ENCODE assay signal across 9 cellular contexts in the genomic region with DNA sequence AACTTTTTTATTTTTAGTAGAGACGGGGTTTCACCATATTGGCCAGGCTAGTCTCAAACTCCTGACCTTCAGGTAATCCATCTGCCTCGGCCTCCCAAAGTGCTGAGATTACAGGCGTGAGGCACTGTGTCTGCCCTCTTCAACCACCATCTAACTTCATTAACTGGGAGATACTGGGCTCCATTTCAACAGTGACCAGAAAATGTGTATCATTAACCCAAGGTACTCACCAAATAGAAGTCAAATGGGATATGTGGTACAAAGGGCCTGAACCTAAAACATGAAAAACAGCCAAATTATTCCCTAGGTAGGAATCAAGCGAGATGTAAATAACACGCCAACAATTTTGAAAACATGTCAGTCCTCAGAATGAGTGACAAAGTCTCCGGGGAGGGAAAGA. TPM values are rescaled to one million over a fixed set of nuclear protein-coding genes. Genes with fewer than 3 reads are reported as not detected.
DNase-seq lines count a peak whose midpoint lies in the region; ATAC-seq, FAIRE-seq and TF ChIP-seq lines count a peak whose summit lies in the region.
"Had no signal": no experiment of that assay in that cellular context is flagged by ENCODE, and none has a peak within 500 bp of the region (broad histone marks: within the 10 kb centered on the region; RNA-seq: fewer than 3 reads in every experiment).

No MANE protein-coding gene starts in this region.

- H4K5ac ChIP-seq in H9 (ENCODE audit: insufficient read length, low read depth, low read length), result no peak overlapping the region

- peaks cover 9 to 12% of the 10 kb centered on the region in 2 experiments; a peak in 3 of 4 replicates for H3K4me1 Mint-ChIP-seq in H9

- no peak for TF ChIP-seq POLR2A in gastroesophageal sphincter (IDR thresholded peaks at IDR 0.05)

- H2BK5ac ChIP-seq in H9 (ENCODE audit: insufficient read length, low read length), result no peak overlapping the region

- H2BK15ac ChIP-seq in H9 (ENCODE audit: low read depth, low read length), result no peak overlapping the region

- H3K23me2 ChIP-seq in H9 (ENCODE audit: insufficient read length, low read depth, low read length, poor library complexity, severe bottlenecking), result peaks cover 11% of the 10 kb centered on the region

- H3K9me3 ChIP-seq in H9 (ENCODE audit: control insufficient read depth, low read depth, low read length) (no peaks in the 10 kb centered on the region), iPS-20b (ENCODE audit: insufficient read depth, low read depth, low read length) (no peaks in the 10 kb centered on the region), stomach smooth muscle (ENCODE audit: control insufficient read depth in 2 of 2, low read length in 2 of 2) (no peaks in the 10 kb centered on the region), gastroesophageal sphincter (no peaks in the 10 kb centered on the region)

- TF ChIP-seq CTCF in H9 (conservative IDR thresholded peaks at IDR 0.05) (no peak), WI38 (IDR thresholded peaks at IDR 0.05; ENCODE audit: low read depth, low read length) (no peak), gastroesophageal sphincter (IDR thresholded peaks at IDR 0.05) (no peak), GM13977 (IDR thresholded peaks at IDR 0.05; ENCODE audit: extremely low read depth, insufficient read depth, missing control alignments) (no peak)

- no peak overlapping the region for H2AK5ac ChIP-seq in H9 (ENCODE audit: insufficient read length, low read length)

- no peak overlapping the region for H4K8ac ChIP-seq in H9 (replicated peaks; ENCODE audit: insufficient read length, low read depth, low read length)

- no peak overlapping the region for H2BK20ac ChIP-seq in H9 (ENCODE audit: low read depth, low read length, poor library complexity, severe bottlenecking)

- TF ChIP-seq EP300 in gastroesophageal sphincter (IDR thresholded peaks at IDR 0.05), result no peak

- no peak overlapping the region for H3K18ac ChIP-seq in H9 (ENCODE audit: insufficient read length, low read depth, low read length)

- peaks cover 15% of the 10 kb centered on the region for H3K79me2 ChIP-seq in H9 (ENCODE audit: insufficient read depth, low read length)

- FAIRE-seq in RCC 7860 (lab: Jason Lieb, UNC), result no peak

- no peak overlapping the region for H2BK12ac ChIP-seq in H9 (ENCODE audit: insufficient read length, low read depth, low read length)

- no peaks in the 10 kb centered on the region for H4K20me1 ChIP-seq in H9 (ENCODE audit: control insufficient read depth, insufficient read depth, insufficient read length)

- H3K27me3 Mint-ChIP-seq in H9 (ENCODE audit: low read depth), result no peaks in the 10 kb centered on the region; the same call in 1 of the 2 replicates

- no peak overlapping the region for H3K4ac ChIP-seq in H9 (ENCODE audit: low read depth, low read length)

- H3K4me3 ChIP-seq in WI38 (ENCODE audit: low read depth, low read length), result peak overlapping the region; percentile 80
- H3K4me3 ChIP-seq in iPS-20b (ENCODE audit: low read length), result peak overlapping the region; percentile 81
- H3K4me3 ChIP-seq in stomach smooth muscle (ENCODE audit: low read length in 2 of 2), result peak overlapping the region; percentile 63 to 92
- H3K4me3 ChIP-seq in gastroesophageal sphincter, result peak overlapping the region in 1 of 2 donors; percentile 80

- no peaks in the 10 kb centered on the region for H3K4me1 ChIP-seq in H9 (ENCODE audit: insufficient read depth, low read length)
- H3K4me1 ChIP-seq in iPS-20b (ENCODE audit: insufficient read depth, low read length), result peaks cover 4% of the 10 kb centered on the region
- H3K4me1 ChIP-seq in stomach smooth muscle (ENCODE audit: control insufficient read depth, insufficient read depth, low read length), result peaks cover 13% of the 10 kb centered on the region
- peaks cover 0 to 32% (median 5%) of the 10 kb centered on the region in 3 donors for H3K4me1 ChIP-seq in gastroesophageal sphincter

- in situ Hi-C loops in GM13977 (cut with MboI; ENCODE audit: low pct_unique_long_range_greater_than_20kb, low sequenced_read_pairs, unreplicated experiment), result loop anchor here (10.0 kb wide), 2 partner anchors 75 to 315 kb away; a partner anchor contains a TSS

- H3K9me3 Mint-ChIP-seq in H9, result no peaks in the 10 kb centered on the region

- no peak overlapping the region for H3K56ac ChIP-seq in H9 (ENCODE audit: insufficient read length, low read depth, low read length)

- H3K79me1 ChIP-seq in H9 (ENCODE audit: insufficient read depth, low read depth, low read length, poor library complexity, severe bottlenecking), result peaks cover 17% of the 10 kb centered on the region

- no peak for ATAC-seq in gastroesophageal sphincter

- no peak overlapping the region for H3K14ac ChIP-seq in H9 (ENCODE audit: insufficient read depth, low read length)

- no peak overlapping the region for H2BK120ac ChIP-seq in H9 (ENCODE audit: low read depth, low read length, poor library complexity, severe bottlenecking)

- H3K27ac ChIP-seq in H9 (ENCODE audit: insufficient read length, low read depth, low read length) (no peak overlapping the region), iPS-20b (ENCODE audit: low read length) (no peak overlapping the region), stomach smooth muscle (ENCODE audit: low read length) (no peak overlapping the region), gastroesophageal sphincter (peak overlapping the region in 2 of 4 donors; percentile 85 to 90)

- no peak overlapping the region for H4K91ac ChIP-seq in H9 (ENCODE audit: insufficient read length, low read depth, low read length)

- H3K36me3 ChIP-seq in iPS-20b (ENCODE audit: insufficient read depth, low read depth, low read length), result peaks cover 55% of the 10 kb centered on the region
- H3K36me3 ChIP-seq in stomach smooth muscle (ENCODE audit: control insufficient read depth in 2 of 2, insufficient read depth in 2 of 2, low read length in 2 of 2), result peaks cover 37 to 39% of the 10 kb centered on the region in 2 donors
- peaks cover 9 to 48% of the 10 kb centered on the region in 2 donors for H3K36me3 ChIP-seq in gastroesophageal sphincter

- peaks cover 0 to 58% (median 55%) of the 10 kb centered on the region in 3 experiments; a peak in 4 of 7 replicates for H3K36me3 Mint-ChIP-seq in H9 (ENCODE audit: insufficient read depth in 1 of 3, low read depth in 3 of 3)

- no CpG with 5 or more reads among the region's 6 CpGs for WGBS in H9 (ENCODE audit: extremely low coverage, insufficient read length, low lambda C conversion rate)
- 70 to 80% methylated on average over 3 to 6 of the region's 6 CpGs for WGBS in gastroesophageal sphincter (ENCODE audit: low coverage in 1 of 2), 2 donors

- no peaks in the 10 kb centered on the region for H3K27me3 ChIP-seq in H9 (ENCODE audit: insufficient read depth, low read length)
- no peaks in the 10 kb centered on the region for H3K27me3 ChIP-seq in iPS-20b (ENCODE audit: insufficient read depth, low read length)
- H3K27me3 ChIP-seq in stomach smooth muscle (ENCODE audit: control insufficient read depth in 1 of 2, insufficient read depth in 2 of 2, low read length in 2 of 2), result no peaks in the 10 kb centered on the region
- H3K27me3 ChIP-seq in gastroesophageal sphincter, result no peaks in the 10 kb centered on the region

- H3K4me2 ChIP-seq in H9 (ENCODE audit: insufficient read depth, insufficient read length, low read length), result peak overlapping the region; percentile 83

- H3K23ac ChIP-seq in H9 (ENCODE audit: insufficient read length, low read depth, low read length), result no peak overlapping the region

- no peak overlapping the region for H2AFZ ChIP-seq in H9 (ENCODE audit: low read length)

- no peak for DNase-seq in H9
- DNase-seq in RCC 7860 (ENCODE audit: low spot score), result no peak
- no peak for DNase-seq in GM13977 (ENCODE audit: low spot score)

- peak overlapping the region; percentile 97 for H3K9ac ChIP-seq in H9 (ENCODE audit: extremely low read depth, insufficient read length, low read length)
- H3K9ac ChIP-seq in iPS-20b (ENCODE audit: low read depth, low read length), result peak overlapping the region; percentile 97; the same call in 1 of the 2 replicates
- peak overlapping the region; percentile 88 to 95 for H3K9ac ChIP-seq in stomach smooth muscle (ENCODE audit: low read length in 2 of 2)

- H3T11ph ChIP-seq in H9 (ENCODE audit: low read length), result no peak overlapping the region

- H3K27ac Mint-ChIP-seq in H9, result peak overlapping the region in 1 of 3 experiments; percentile 59; a peak in 3 of 7 replicates

- H3K4me3 Mint-ChIP-seq in H9, result no peak overlapping the region

RNA-seq across cellular contexts. Expression of a gene that starts 1.2 kb away (rescaled TPM):
- total RNA-seq in H9 (2021) (357 and 362 TPM in 2 replicates), gastroesophageal sphincter (10 to 100 TPM; 52.1 to 99.2 (median 79.3) TPM)

RNA-seq across cellular contexts. Expression of a gene that starts 8.9 kb away (rescaled TPM):
- 8.6 and 8.9 TPM in 2 replicates for total RNA-seq in H9 (2021)
- total RNA-seq in gastroesophageal sphincter, result 10 to 100 TPM; 36.7 to 57.0 (median 46.7) TPM
- total RNA-seq: SK-MEL-5 had no signal

RNA-seq across cellular contexts. Expression of a gene that starts 11.1 kb away (rescaled TPM):
- 29.0 and 29.5 TPM in 2 replicates for total RNA-seq in H9 (2021)
- total RNA-seq in gastroesophageal sphincter, result 10 to 100 TPM; 58.9 to 77.4 (median 69.4) TPM

RNA-seq across cellular contexts. Expression of a gene that starts 35.7 kb away (rescaled TPM):
- total RNA-seq in H9 (2021), result 126 and 129 TPM in 2 replicates
- total RNA-seq in gastroesophageal sphincter, result 10 to 100 TPM; 33.7 to 57.0 (median 42.2) TPM

RNA-seq across cellular contexts. Expression of a gene that starts 41.4 kb away (rescaled TPM):
- total RNA-seq in H9 (2021) (1.1 TPM in 1 of 2 replicates, not detected in the other), gastroesophageal sphincter (1 to 10 TPM; 2.4 to 8.3 (median 2.8) TPM)
- total RNA-seq: glomerular endothelial cell had no signal
